ENCODE assay signal across 15 cellular contexts in the genomic region with DNA sequence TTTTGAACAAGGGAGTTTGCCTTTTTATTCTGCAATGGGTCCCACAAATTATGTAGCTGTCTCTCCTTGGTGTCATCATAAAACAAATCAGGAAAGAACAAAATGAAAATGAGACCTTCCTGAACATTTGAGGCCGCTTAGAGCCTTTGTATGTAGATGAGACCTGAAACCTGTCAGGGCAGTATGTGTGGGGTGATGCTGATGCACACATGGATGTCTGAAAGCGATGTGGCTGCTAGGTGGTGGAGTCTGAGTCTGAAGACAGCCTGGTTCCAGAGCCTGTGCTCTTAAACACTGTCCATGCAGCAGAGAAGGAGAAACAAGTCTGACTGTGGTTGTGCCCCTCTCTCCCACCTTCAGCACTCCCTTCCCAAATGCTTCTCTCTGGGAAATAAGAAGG.
"Had no signal": no experiment of that assay in that cellular context is flagged by ENCODE, and none has a peak within 500 bp of the region (broad histone marks: within the 10 kb centered on the region; RNA-seq: fewer than 3 reads in every experiment).

No MANE protein-coding gene starts in this region.

- H3K27me3 Mint-ChIP-seq: stimulated activated memory B cell treated with anti-CD40 and anti-IgM and Interleukin-4, amounts not matched to agents 10 μg/mL and 1 μg/mL and 100 μg/mL, for 72 hours had no signal

- DNase-seq: activated CD4-positive, alpha-beta memory T cell treated with anti-CD3 and anti-CD28 coated beads, Interleukin-2, amount 10 ng/mL, durations not matched to agents 7 days and 5 days; activated CD4-positive, alpha-beta T cell treated with anti-CD3 and anti-CD28 coated beads for 36 hours; activated effector memory CD4-positive, alpha-beta T cell treated with Interleukin-2 at 50 U/mL for 16 hours; activated naive CD4-positive, alpha-beta T cell treated with anti-CD3 and anti-CD28 coated beads, Interleukin-2, amount 50 U/mL, for 16 hours; activated T-cell treated with anti-CD3 and anti-CD28 coated beads, Interleukin-2, amount 50 U/mL, for 4 hours; adrenal gland; midbrain; pancreas; sigmoid colon; WERI-Rb-1 had no signal

- H3K4me3 Mint-ChIP-seq: activated CD4-positive, alpha-beta memory T cell treated with anti-CD3 and anti-CD28 coated beads, Interleukin-2, amount 10 ng/mL, durations not matched to agents 7 days and 5 days; activated CD4-positive, alpha-beta T cell treated with anti-CD3 and anti-CD28 coated beads for 36 hours; activated T-cell treated with anti-CD3 and anti-CD28 coated beads, Interleukin-2, amount 50 U/mL, for 4 hours; stimulated activated memory B cell treated with anti-CD40 and anti-IgM and Interleukin-4, amounts not matched to agents 10 μg/mL and 1 μg/mL and 100 μg/mL, for 72 hours had no signal

- H3K27ac ChIP-seq: adrenal gland, cardiac muscle cell, gastroesophageal sphincter, pancreas, sigmoid colon, WERI-Rb-1 had no signal

- H3K4me3 ChIP-seq: adrenal gland, cardiac muscle cell, gastroesophageal sphincter, lung, pancreas, sigmoid colon had no signal

- H3K9me3 Mint-ChIP-seq: activated CD4-positive, alpha-beta memory T cell treated with anti-CD3 and anti-CD28 coated beads, Interleukin-2, amount 10 ng/mL, durations not matched to agents 7 days and 5 days; activated T-cell treated with anti-CD3 and anti-CD28 coated beads, Interleukin-2, amount 50 U/mL, for 4 hours; stimulated activated memory B cell treated with anti-CD40 and anti-IgM and Interleukin-4, amounts not matched to agents 10 μg/mL and 1 μg/mL and 100 μg/mL, for 72 hours had no signal

- H3K4me1 Mint-ChIP-seq: activated CD4-positive, alpha-beta memory T cell treated with anti-CD3 and anti-CD28 coated beads, Interleukin-2, amount 10 ng/mL, durations not matched to agents 7 days and 5 days; activated CD4-positive, alpha-beta T cell treated with anti-CD3 and anti-CD28 coated beads for 36 hours; stimulated activated memory B cell treated with anti-CD40 and anti-IgM and Interleukin-4, amounts not matched to agents 10 μg/mL and 1 μg/mL and 100 μg/mL, for 72 hours had no signal

- H3K27me3 ChIP-seq: pancreas, sigmoid colon had no signal

- H3K9me3 ChIP-seq: adrenal gland, gastroesophageal sphincter, pancreas, sigmoid colon had no signal

- H3K36me3 ChIP-seq: adrenal gland, cardiac muscle cell, gastroesophageal sphincter, pancreas, sigmoid colon, WERI-Rb-1 had no signal

- H3K36me3 Mint-ChIP-seq: stimulated activated memory B cell treated with anti-CD40 and anti-IgM and Interleukin-4, amounts not matched to agents 10 μg/mL and 1 μg/mL and 100 μg/mL, for 72 hours had no signal

- H3K4me1 ChIP-seq: adrenal gland, gastroesophageal sphincter, pancreas, sigmoid colon had no signal

- H3K27ac Mint-ChIP-seq: activated CD4-positive, alpha-beta memory T cell treated with anti-CD3 and anti-CD28 coated beads, Interleukin-2, amount 10 ng/mL, durations not matched to agents 7 days and 5 days; activated CD4-positive, alpha-beta T cell treated with anti-CD3 and anti-CD28 coated beads for 36 hours; stimulated activated memory B cell treated with anti-CD40 and anti-IgM and Interleukin-4, amounts not matched to agents 10 μg/mL and 1 μg/mL and 100 μg/mL, for 72 hours had no signal

- ATAC-seq: activated CD4-positive, alpha-beta T cell treated with anti-CD3 and anti-CD28 coated beads for 36 hours; activated T-cell treated with anti-CD3 and anti-CD28 coated beads, Interleukin-2, amount 50 U/mL, for 4 hours; gastroesophageal sphincter; pancreas; stimulated activated memory B cell treated with anti-CD40 and anti-IgM and Interleukin-4, amounts not matched to agents 10 μg/mL and 1 μg/mL and 100 μg/mL, for 72 hours had no signal

- FAIRE-seq: islet of Langerhans, pancreas had no signal
